In the genomic region with DNA sequence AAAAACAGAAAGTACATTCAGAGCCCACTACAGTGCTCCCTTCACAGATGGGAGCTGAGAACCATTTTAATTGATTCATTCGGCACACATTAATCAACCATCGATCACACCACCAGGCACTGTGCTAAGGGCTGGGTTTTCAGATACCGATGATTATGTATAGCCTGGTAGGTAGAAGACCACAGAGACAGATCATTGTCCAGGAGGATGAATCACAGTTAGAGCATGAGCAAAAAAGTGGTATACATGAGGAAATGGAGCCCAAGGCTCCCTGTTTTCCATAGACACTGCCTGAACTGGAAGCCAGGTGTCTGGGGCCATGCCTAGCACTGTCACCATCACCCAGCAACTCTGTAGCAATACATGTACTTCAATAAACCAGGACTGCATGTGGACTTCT, we compare ENCODE assay signal across 2 cellular contexts.
TF ChIP-seq lines count a peak whose summit lies in the region.

No MANE protein-coding gene starts in this region.

TF ChIP-seq in SK-N-SH, 30 proteins besides CTCF, POLR2A, EP300 and RAD21 (continued from another document):
- TF ChIP-seq, protein P1, sequence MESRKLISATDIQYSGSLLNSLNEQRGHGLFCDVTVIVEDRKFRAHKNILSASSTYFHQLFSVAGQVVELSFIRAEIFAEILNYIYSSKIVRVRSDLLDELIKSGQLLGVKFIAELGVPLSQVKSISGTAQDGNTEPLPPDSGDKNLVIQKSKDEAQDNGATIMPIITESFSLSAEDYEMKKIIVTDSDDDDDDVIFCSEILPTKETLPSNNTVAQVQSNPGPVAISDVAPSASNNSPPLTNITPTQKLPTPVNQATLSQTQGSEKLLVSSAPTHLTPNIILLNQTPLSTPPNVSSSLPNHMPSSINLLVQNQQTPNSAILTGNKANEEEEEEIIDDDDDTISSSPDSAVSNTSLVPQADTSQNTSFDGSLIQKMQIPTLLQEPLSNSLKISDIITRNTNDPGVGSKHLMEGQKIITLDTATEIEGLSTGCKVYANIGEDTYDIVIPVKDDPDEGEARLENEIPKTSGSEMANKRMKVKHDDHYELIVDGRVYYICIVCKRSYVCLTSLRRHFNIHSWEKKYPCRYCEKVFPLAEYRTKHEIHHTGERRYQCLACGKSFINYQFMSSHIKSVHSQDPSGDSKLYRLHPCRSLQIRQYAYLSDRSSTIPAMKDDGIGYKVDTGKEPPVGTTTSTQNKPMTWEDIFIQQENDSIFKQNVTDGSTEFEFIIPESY (IDR thresholded peaks at IDR 0.05; ENCODE audit: borderline replicate concordance, low read depth): no peak
- TF ChIP-seq, protein P2, sequence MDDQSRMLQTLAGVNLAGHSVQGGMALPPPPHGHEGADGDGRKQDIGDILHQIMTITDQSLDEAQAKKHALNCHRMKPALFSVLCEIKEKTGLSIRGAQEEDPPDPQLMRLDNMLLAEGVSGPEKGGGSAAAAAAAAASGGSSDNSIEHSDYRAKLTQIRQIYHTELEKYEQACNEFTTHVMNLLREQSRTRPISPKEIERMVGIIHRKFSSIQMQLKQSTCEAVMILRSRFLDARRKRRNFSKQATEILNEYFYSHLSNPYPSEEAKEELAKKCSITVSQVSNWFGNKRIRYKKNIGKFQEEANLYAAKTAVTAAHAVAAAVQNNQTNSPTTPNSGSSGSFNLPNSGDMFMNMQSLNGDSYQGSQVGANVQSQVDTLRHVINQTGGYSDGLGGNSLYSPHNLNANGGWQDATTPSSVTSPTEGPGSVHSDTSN (IDR thresholded peaks at IDR 0.05): no peak
- no peak for TF ChIP-seq EZH2phosphoT487 (IDR thresholded peaks at IDR 0.05; ENCODE audit: borderline replicate concordance, low read depth)
- TF ChIP-seq TCF12 (IDR thresholded peaks at IDR 0.05): no peak
- TF ChIP-seq, protein P3, sequence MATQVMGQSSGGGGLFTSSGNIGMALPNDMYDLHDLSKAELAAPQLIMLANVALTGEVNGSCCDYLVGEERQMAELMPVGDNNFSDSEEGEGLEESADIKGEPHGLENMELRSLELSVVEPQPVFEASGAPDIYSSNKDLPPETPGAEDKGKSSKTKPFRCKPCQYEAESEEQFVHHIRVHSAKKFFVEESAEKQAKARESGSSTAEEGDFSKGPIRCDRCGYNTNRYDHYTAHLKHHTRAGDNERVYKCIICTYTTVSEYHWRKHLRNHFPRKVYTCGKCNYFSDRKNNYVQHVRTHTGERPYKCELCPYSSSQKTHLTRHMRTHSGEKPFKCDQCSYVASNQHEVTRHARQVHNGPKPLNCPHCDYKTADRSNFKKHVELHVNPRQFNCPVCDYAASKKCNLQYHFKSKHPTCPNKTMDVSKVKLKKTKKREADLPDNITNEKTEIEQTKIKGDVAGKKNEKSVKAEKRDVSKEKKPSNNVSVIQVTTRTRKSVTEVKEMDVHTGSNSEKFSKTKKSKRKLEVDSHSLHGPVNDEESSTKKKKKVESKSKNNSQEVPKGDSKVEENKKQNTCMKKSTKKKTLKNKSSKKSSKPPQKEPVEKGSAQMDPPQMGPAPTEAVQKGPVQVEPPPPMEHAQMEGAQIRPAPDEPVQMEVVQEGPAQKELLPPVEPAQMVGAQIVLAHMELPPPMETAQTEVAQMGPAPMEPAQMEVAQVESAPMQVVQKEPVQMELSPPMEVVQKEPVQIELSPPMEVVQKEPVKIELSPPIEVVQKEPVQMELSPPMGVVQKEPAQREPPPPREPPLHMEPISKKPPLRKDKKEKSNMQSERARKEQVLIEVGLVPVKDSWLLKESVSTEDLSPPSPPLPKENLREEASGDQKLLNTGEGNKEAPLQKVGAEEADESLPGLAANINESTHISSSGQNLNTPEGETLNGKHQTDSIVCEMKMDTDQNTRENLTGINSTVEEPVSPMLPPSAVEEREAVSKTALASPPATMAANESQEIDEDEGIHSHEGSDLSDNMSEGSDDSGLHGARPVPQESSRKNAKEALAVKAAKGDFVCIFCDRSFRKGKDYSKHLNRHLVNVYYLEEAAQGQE (IDR thresholded peaks at IDR 0.05; ENCODE audit: low read depth, low read length): no peak
- no peak for TF ChIP-seq POLR2AphosphoS5 (IDR thresholded peaks at IDR 0.05; ENCODE audit: low read depth, low read length)
- TF ChIP-seq SMC3 (IDR thresholded peaks at IDR 0.05; ENCODE audit: low read depth, low read length): no peak
- TF ChIP-seq FOSL2 (IDR thresholded peaks at IDR 0.05; ENCODE audit: borderline replicate concordance, low read depth): no peak
- TF ChIP-seq, protein P4, sequence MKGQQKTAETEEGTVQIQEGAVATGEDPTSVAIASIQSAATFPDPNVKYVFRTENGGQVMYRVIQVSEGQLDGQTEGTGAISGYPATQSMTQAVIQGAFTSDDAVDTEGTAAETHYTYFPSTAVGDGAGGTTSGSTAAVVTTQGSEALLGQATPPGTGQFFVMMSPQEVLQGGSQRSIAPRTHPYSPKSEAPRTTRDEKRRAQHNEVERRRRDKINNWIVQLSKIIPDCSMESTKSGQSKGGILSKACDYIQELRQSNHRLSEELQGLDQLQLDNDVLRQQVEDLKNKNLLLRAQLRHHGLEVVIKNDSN (IDR thresholded peaks at IDR 0.05; ENCODE audit: borderline replicate concordance, low read depth): no peak
- TF ChIP-seq RCOR1 (IDR thresholded peaks at IDR 0.05; ENCODE audit: low read length): no peak

TF ChIP-seq in SK-N-SH treated with all-trans-retinoic acid at 6 μM for 48 hours, 23 proteins besides CTCF, POLR2A, EP300 and RAD21 (continued from another document):
- TF ChIP-seq, protein P5, sequence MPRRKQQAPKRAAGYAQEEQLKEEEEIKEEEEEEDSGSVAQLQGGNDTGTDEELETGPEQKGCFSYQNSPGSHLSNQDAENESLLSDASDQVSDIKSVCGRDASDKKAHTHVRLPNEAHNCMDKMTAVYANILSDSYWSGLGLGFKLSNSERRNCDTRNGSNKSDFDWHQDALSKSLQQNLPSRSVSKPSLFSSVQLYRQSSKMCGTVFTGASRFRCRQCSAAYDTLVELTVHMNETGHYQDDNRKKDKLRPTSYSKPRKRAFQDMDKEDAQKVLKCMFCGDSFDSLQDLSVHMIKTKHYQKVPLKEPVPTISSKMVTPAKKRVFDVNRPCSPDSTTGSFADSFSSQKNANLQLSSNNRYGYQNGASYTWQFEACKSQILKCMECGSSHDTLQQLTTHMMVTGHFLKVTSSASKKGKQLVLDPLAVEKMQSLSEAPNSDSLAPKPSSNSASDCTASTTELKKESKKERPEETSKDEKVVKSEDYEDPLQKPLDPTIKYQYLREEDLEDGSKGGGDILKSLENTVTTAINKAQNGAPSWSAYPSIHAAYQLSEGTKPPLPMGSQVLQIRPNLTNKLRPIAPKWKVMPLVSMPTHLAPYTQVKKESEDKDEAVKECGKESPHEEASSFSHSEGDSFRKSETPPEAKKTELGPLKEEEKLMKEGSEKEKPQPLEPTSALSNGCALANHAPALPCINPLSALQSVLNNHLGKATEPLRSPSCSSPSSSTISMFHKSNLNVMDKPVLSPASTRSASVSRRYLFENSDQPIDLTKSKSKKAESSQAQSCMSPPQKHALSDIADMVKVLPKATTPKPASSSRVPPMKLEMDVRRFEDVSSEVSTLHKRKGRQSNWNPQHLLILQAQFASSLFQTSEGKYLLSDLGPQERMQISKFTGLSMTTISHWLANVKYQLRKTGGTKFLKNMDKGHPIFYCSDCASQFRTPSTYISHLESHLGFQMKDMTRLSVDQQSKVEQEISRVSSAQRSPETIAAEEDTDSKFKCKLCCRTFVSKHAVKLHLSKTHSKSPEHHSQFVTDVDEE (CRISPR knock-in tag; IDR thresholded peaks at IDR 0.05): no peak
- no peak for TF ChIP-seq RARB (CRISPR knock-in tag; IDR thresholded peaks at IDR 0.05)
- TF ChIP-seq ZFP3 (CRISPR knock-in tag; IDR thresholded peaks at IDR 0.05): no peak
